In genomic region chr11:78562398-78562797, GRCh38 we compare ENCODE assay signal across 9 cellular contexts. TPM values are rescaled to one million over a fixed set of nuclear protein-coding genes. Genes with fewer than 3 reads are reported as not detected.
A peak's percentile ranks its signal among the peaks of the same experiment; 100 is the strongest.
DNase-seq lines count a peak whose midpoint lies in the region; ATAC-seq and FAIRE-seq lines count a peak whose summit lies in the region.
"Had no signal": no experiment of that assay in that cellular context is flagged by ENCODE, and none has a peak within 500 bp of the region (broad histone marks: within the 10 kb centered on the region; RNA-seq: fewer than 3 reads in every experiment).

No MANE protein-coding gene starts in this region.

- H3K4me3 Mint-ChIP-seq in stimulated activated naive B cell treated with anti-CD40 and anti-IgM and Interleukin-4, amounts not matched to agents 10 μg/mL and 1 μg/mL and 100 μg/mL, for 72 hours = no peak overlapping the region
- H3K4me3 Mint-ChIP-seq in activated T-cell treated with anti-CD3 and anti-CD28 coated beads, Interleukin-2, amount 50 U/mL, for 4 hours = no peak overlapping the region
- H3K4me3 Mint-ChIP-seq: activated B cell treated with CpG ODN at 0.5 μM for 24 hours had no signal

- DNase-seq in GM04503 (ENCODE audit: low read depth) = peak; percentile 78
- peak; percentile 15 for DNase-seq in RCC 7860 (ENCODE audit: low spot score)
- peak; percentile 57 for DNase-seq in fibroblast of gingiva (ENCODE audit: low read depth)
- no peak for DNase-seq in stimulated activated naive B cell treated with anti-CD40 and anti-IgM and Interleukin-4, amounts not matched to agents 10 μg/mL and 1 μg/mL and 100 μg/mL, for 72 hours
- no peak for DNase-seq in NCI-H524 (lab: John Stamatoyannopoulos, UW)
- DNase-seq in NCI-H526 treated with DMSO at 0.1 percent for 48 hours (lab: John Stamatoyannopoulos, UW) = no peak
- DNase-seq in activated T-cell treated with anti-CD3 and anti-CD28 coated beads, Interleukin-2, amount 50 U/mL, for 4 hours = no peak
- DNase-seq: activated B cell treated with CpG ODN at 0.5 μM for 24 hours, NCI-H2171 treated with DMSO at 0.1 percent for 48 hours had no signal

- H3K27me3 Mint-ChIP-seq in stimulated activated naive B cell treated with anti-CD40 and anti-IgM and Interleukin-4, amounts not matched to agents 10 μg/mL and 1 μg/mL and 100 μg/mL, for 72 hours = no peaks in the 10 kb centered on the region
- no peaks in the 10 kb centered on the region for H3K27me3 Mint-ChIP-seq in activated T-cell treated with anti-CD3 and anti-CD28 coated beads, Interleukin-2, amount 50 U/mL, for 4 hours (ENCODE audit: low read depth)
- H3K27me3 Mint-ChIP-seq: activated B cell treated with CpG ODN at 0.5 μM for 24 hours had no signal

- H3K27ac Mint-ChIP-seq in stimulated activated naive B cell treated with anti-CD40 and anti-IgM and Interleukin-4, amounts not matched to agents 10 μg/mL and 1 μg/mL and 100 μg/mL, for 72 hours = peak overlapping the region; percentile 77
- H3K27ac Mint-ChIP-seq: activated B cell treated with CpG ODN at 0.5 μM for 24 hours had no signal

- peak; percentile 61 for FAIRE-seq in RCC 7860 (lab: Jason Lieb, UNC)

- H3K4me1 Mint-ChIP-seq in stimulated activated naive B cell treated with anti-CD40 and anti-IgM and Interleukin-4, amounts not matched to agents 10 μg/mL and 1 μg/mL and 100 μg/mL, for 72 hours = peaks cover 23 to 51% of the 10 kb centered on the region in 2 donors
- peaks cover 26% of the 10 kb centered on the region for H3K4me1 Mint-ChIP-seq in activated T-cell treated with anti-CD3 and anti-CD28 coated beads, Interleukin-2, amount 50 U/mL, for 4 hours (ENCODE audit: low read depth)

- peaks cover 22 to 38% of the 10 kb centered on the region in 2 donors for H3K36me3 Mint-ChIP-seq in stimulated activated naive B cell treated with anti-CD40 and anti-IgM and Interleukin-4, amounts not matched to agents 10 μg/mL and 1 μg/mL and 100 μg/mL, for 72 hours
- peaks cover 26% of the 10 kb centered on the region for H3K36me3 Mint-ChIP-seq in activated T-cell treated with anti-CD3 and anti-CD28 coated beads, Interleukin-2, amount 50 U/mL, for 4 hours (ENCODE audit: insufficient read depth)

- no peaks in the 10 kb centered on the region for H3K9me3 Mint-ChIP-seq in stimulated activated naive B cell treated with anti-CD40 and anti-IgM and Interleukin-4, amounts not matched to agents 10 μg/mL and 1 μg/mL and 100 μg/mL, for 72 hours
- no peaks in the 10 kb centered on the region for H3K9me3 Mint-ChIP-seq in activated T-cell treated with anti-CD3 and anti-CD28 coated beads, Interleukin-2, amount 50 U/mL, for 4 hours
- H3K9me3 Mint-ChIP-seq: activated B cell treated with CpG ODN at 0.5 μM for 24 hours had no signal

- ATAC-seq in stimulated activated naive B cell treated with anti-CD40 and anti-IgM and Interleukin-4, amounts not matched to agents 10 μg/mL and 1 μg/mL and 100 μg/mL, for 72 hours (replicated peaks) = no peak
- ATAC-seq in activated T-cell treated with anti-CD3 and anti-CD28 coated beads, Interleukin-2, amount 50 U/mL, for 4 hours = no peak

RNA-seq across cellular contexts. Expression of gene NARS2, which starts 12.3 kb away (rescaled TPM):
- 10 to 100 TPM; 15.6 to 25.3 (median 23.2) TPM for total RNA-seq in activated T-cell treated with anti-CD3 and anti-CD28 coated beads, Interleukin-2, amount 50 U/mL, for 4 hours

Comparison
In these comparisons a context has a peak if more than half of its experiments do, and no peak if none do; other contexts are left out.
1. DNase-seq: peak in GM04503 (single experiment), RCC 7860 (single experiment) and fibroblast of gingiva (single experiment); none in stimulated activated naive B cell treated with anti-CD40 and anti-IgM and Interleukin-4, amounts not matched to agents 10 μg/mL and 1 μg/mL and 100 μg/mL, for 72 hours (single experiment), NCI-H524 (0 of 2), NCI-H526 treated with DMSO at 0.1 percent for 48 hours (single experiment) and activated T-cell treated with anti-CD3 and anti-CD28 coated beads, Interleukin-2, amount 50 U/mL, for 4 hours (single experiment).